Comparison of ENCODE assay signal across 8 cellular contexts in the genomic region with DNA sequence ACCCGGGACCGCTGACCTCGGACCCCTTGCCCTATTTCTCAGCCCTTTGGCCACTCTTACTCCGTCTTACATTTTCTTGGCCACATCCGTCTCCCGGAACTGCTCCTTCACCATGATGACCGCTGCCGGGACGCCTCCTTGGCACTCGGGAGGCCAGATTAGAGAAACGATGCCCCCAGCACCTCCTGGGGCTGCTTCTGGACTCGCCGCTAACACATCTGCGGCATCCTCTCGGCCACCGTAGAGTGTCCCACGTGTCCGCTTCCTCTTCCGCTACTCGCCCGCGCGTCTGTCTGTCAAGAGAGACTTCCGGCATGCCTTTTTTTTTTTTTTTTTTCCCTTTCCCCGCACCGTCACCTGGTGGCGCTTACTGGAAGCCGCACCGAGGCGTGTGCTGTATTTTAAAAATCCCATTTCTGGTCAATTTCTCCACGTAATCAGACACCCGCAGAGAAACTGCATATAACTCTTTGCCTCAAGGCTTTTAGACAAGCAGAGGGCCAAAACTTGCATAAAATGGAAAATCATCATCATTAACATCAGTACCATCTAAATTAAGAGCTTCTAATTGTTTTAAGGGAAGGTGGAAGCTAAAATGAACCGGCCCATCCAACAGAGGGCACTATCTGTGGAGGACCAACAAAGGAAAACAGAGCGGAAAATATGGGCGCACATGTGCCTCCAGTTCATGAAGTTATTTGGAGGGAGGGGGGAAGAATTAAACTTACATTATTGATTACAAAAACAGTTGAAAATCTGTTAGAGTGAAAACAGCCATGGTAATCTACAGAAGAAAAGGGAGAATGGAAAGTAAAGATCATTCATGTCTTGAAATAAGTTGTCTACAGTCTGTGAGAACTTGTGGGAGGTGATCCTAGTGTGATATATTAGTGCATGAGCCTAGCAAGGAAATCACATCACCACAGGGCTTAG. TPM values are rescaled to one million over a fixed set of nuclear protein-coding genes. Genes with fewer than 3 reads are reported as not detected.
DNase-seq lines count a peak whose midpoint lies in the region; ATAC-seq and TF ChIP-seq lines count a peak whose summit lies in the region.

Gene POLR3A, minus strand, starts transcription at position 222 of the 933 bp plus-strand sequence. Its CDS starts 108 bp downstream, at position 114.

- H3K9me3 ChIP-seq in AG04450 (ENCODE audit: control insufficient read depth, insufficient read depth, low read length), result no peaks in the 10 kb centered on the region; the same call in 1 of the 2 replicates
- H3K9me3 ChIP-seq in spleen, result no peaks in the 10 kb centered on the region

- WGBS in spleen, 5 donors, result 0 to 1% (median 0%) methylated on average over 35 of the region's 35 CpGs

- H3K27ac Mint-ChIP-seq in immature natural killer cell, result peak within 1 kb of the TSS; percentile 96 to 98 (median 96)

- intact Hi-C loops in spleen (cut with DNase I; ENCODE audit: low total_unique reads), result no loop called here

- H3K36me3 Mint-ChIP-seq in immature natural killer cell, result peaks cover 5 to 18% (median 16%) of the 10 kb centered on the region in 3 donors

- TF ChIP-seq CTCF in AG04450 (IDR thresholded peaks at IDR 0.05; ENCODE audit: low read depth, low read length) (peak; percentile 70), WI38 (IDR thresholded peaks at IDR 0.05; ENCODE audit: low read depth, low read length) (peak; percentile 34; the same call in 1 of the 2 replicates), cardiac fibroblast (IDR thresholded peaks at IDR 0.05; ENCODE audit: low read depth, low read length) (peak; percentile 70), spleen (IDR thresholded peaks at IDR 0.05 in 8 of 11, conservative IDR thresholded peaks at IDR 0.05 in 3 of 11) (peak; percentile 48 to 95 (median 74))

- peaks cover 10 to 21% (median 18%) of the 10 kb centered on the region in 6 donors for H3K36me3 ChIP-seq in spleen

- CTCF ChIA-PET in AG04450 (lab: Charles Lee), result interaction anchor here (0.5 to 1.5 kb wide), 14 partner anchors 13 to 1165 kb away, joined by 3 to 8 read pairs (median 4); no protein-coding TSS in a partner anchor

- peaks cover 0 to 2% (median 0%) of the 10 kb centered on the region in 6 donors for H3K9me3 Mint-ChIP-seq in immature natural killer cell

- peak; percentile 98 for DNase-seq in AG04450 (ENCODE audit: low read depth, low spot score)
- DNase-seq in NCI-H2196 treated with DMSO at 0.1 percent for 48 hours (lab: John Stamatoyannopoulos, UW; ENCODE audit: unreplicated experiment), result peak; percentile 49
- peak; percentile 99 for DNase-seq in cardiac fibroblast (ENCODE audit: low read depth in 2 of 2)
- DNase-seq in immature natural killer cell, result peak; percentile 93 to 94 (median 93)
- DNase-seq in spleen, result peak; percentile 95

- H3K27ac ChIP-seq in AG04450 (ENCODE audit: low read depth, low read length), result peak within 1 kb of the TSS; percentile 71
- peak within 1 kb of the TSS; percentile 64 to 90 (median 87) for H3K27ac ChIP-seq in spleen

- ATAC-seq in GM18870 (IDR thresholded peaks at IDR 0.05; ENCODE audit: unreplicated experiment) (peak; percentile 70), HG03135 (IDR thresholded peaks at IDR 0.05; ENCODE audit: unreplicated experiment) (peak; percentile 58)

- TF ChIP-seq POLR2A in spleen (IDR thresholded peaks at IDR 0.05), result no peak

- H3K4me1 ChIP-seq in spleen, result peaks cover 14 to 53% (median 32%) of the 10 kb centered on the region in 6 donors

- H3K27me3 ChIP-seq in AG04450 (ENCODE audit: control insufficient read depth, insufficient read depth, low read length) (no peaks in the 10 kb centered on the region), spleen (replicated peaks in 1 of 7) (no peaks in the 10 kb centered on the region)

- H3K4me3 Mint-ChIP-seq in immature natural killer cell, result peak within 1 kb of the TSS; percentile 99 to 100 (median 100)

- peaks cover 38 to 51% of the 10 kb centered on the region in 2 donors for H3K4me1 Mint-ChIP-seq in immature natural killer cell

- peaks cover 12 to 16% (median 13%) of the 10 kb centered on the region in 3 donors for H3K27me3 Mint-ChIP-seq in immature natural killer cell (ENCODE audit: low read depth in 3 of 3)

- POLR2A ChIA-PET in AG04450 (lab: Yijun Ruan, JAX), result interaction anchor here (0.7 to 0.8 kb wide), 2 partner anchors 98 to 156 kb away, joined by 3 to 4 read pairs; no protein-coding TSS in a partner anchor

- peak within 1 kb of the TSS; percentile 100 for H3K4me3 ChIP-seq in AG04450 (ENCODE audit: low read depth, low read length)
- H3K4me3 ChIP-seq in WI38 (ENCODE audit: low read depth, low read length), result peak within 1 kb of the TSS; percentile 100
- peak within 1 kb of the TSS; percentile 99 to 100 for H3K4me3 ChIP-seq in cardiac fibroblast (replicated peaks in 1 of 2; ENCODE audit: low read depth in 2 of 2, low read length in 2 of 2)
- peak within 1 kb of the TSS; percentile 53 to 100 (median 92) for H3K4me3 ChIP-seq in spleen

RNA-seq across cellular contexts. Expression of gene POLR3A, which starts in this region (rescaled TPM):
- polyA plus RNA-seq in AG04450 (2011; rRNA removed) (15.9 and 16.3 TPM in 2 replicates), immature natural killer cell (10 to 100 TPM in 1 of 3 donors, 1 to 10 TPM in 2; 3.4 to 13.5 (median 5.8) TPM), spleen (1 to 10 TPM; 2.7 to 4.3 (median 3.3) TPM)
- polyA minus RNA-seq in AG04450 (2011; rRNA and poly(A)+ RNA removed), result 43.0 and 49.7 TPM in 2 replicates
- 10 to 100 TPM; 11.9 to 18.9 (median 15.8) TPM for total RNA-seq in spleen

Comparison
In these comparisons a context has a peak if more than half of its experiments do, and no peak if none do; other contexts are left out.
1. Peak in every context shown above with its lines: DNase-seq, ATAC-seq, H3K4me3 ChIP-seq and H3K27ac ChIP-seq.
2. DNase-seq: peak in every context shown above with its lines; median percentile 99 in cardiac fibroblast; 98 in AG04450; 95 in spleen; 93 in immature natural killer cell; 49 in NCI-H2196 treated with DMSO at 0.1 percent for 48 hours.